Comparison of ENCODE assay signal across 8 cellular contexts in the genomic region with DNA sequence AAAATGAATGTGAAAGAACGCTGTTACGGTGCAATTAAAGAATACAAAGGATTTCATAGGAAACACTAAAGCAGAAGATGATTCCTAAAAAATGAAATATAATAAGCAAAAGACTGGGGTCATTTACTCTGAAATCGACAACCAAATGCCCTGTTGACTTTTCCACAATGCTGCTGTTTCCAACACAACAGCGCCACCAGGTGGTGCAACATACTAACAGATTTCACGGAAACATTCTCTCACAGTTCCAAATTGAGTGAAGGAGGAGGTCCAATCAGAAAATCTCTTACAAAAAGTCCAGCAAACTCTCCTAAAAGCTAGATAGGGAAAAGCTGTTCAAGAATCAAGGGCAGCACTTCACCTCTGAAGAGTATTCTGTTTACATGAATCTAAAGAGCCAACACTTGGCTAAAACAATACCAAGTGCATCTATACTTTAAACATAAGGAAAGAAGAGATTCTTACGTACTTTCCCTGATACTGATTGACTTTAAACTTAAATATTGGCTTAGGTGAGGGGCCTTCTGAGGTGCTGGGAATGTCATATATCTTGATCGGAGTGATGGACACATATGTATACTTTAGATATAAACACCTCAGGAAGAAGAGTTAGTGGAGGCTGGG. TPM values are rescaled to one million over a fixed set of nuclear protein-coding genes. Genes with fewer than 3 reads are reported as not detected.
DNase-seq lines count a peak whose midpoint lies in the region; ATAC-seq and TF ChIP-seq lines count a peak whose summit lies in the region.

No MANE protein-coding gene starts in this region.

- peaks cover 9% of the 10 kb centered on the region; the same call in 1 of the 2 replicates for H4K20me1 ChIP-seq in DND-41 (ENCODE audit: insufficient read depth, low read length)

- POLR2A ChIA-PET in RWPE1 (lab: Yijun Ruan, JAX; ENCODE audit: low non-redundant PET), result interaction anchor here (1.1 kb wide), 1 partner anchor 106 kb away, joined by 5 read pairs; no protein-coding TSS in a partner anchor

- no peak overlapping the region for H3K9ac ChIP-seq in DND-41 (ENCODE audit: low read depth, low read length)

- no peak overlapping the region for H2AFZ ChIP-seq in DND-41 (ENCODE audit: low read depth, low read length)

- no peak overlapping the region for H3K4me3 Mint-ChIP-seq in activated T-helper 2 cell treated with anti-CD3 and anti-CD28 coated beads, Interferon-gamma antibody, Interleukin-2, Interleukin-4, amounts not matched to agents 10 μg/mL and 5 μg/mL and 100 μg/mL, durations not matched to agents 14 hours and 24 hours and 36 hours (ENCODE audit: low read depth)

- no peaks in the 10 kb centered on the region for H3K27me3 Mint-ChIP-seq in activated T-helper 2 cell treated with anti-CD3 and anti-CD28 coated beads, Interferon-gamma antibody, Interleukin-2, Interleukin-4, amounts not matched to agents 10 μg/mL and 5 μg/mL and 100 μg/mL, durations not matched to agents 14 hours and 24 hours and 36 hours (ENCODE audit: low read depth)

- no peaks in the 10 kb centered on the region for H3K27me3 ChIP-seq in DND-41 (ENCODE audit: insufficient read depth, low read length, poor library complexity)

- H3K9me3 Mint-ChIP-seq in activated T-helper 2 cell treated with anti-CD3 and anti-CD28 coated beads, Interferon-gamma antibody, Interleukin-2, Interleukin-4, amounts not matched to agents 10 μg/mL and 5 μg/mL and 100 μg/mL, durations not matched to agents 14 hours and 24 hours and 36 hours, result no peaks in the 10 kb centered on the region

- H3K9me3 ChIP-seq in DND-41 (ENCODE audit: insufficient read depth, low read length, severe bottlenecking), result no peaks in the 10 kb centered on the region

- no peak overlapping the region for H3K4me3 ChIP-seq in DND-41 (ENCODE audit: low read depth in 1 of 2, low read length in 2 of 2)
- H3K4me3 ChIP-seq in foreskin fibroblast (ENCODE audit: low read depth in 1 of 2, low read length in 2 of 2), result no peak overlapping the region

- H3K4me2 ChIP-seq in DND-41 (ENCODE audit: insufficient read depth, low read length), result no peak overlapping the region

- peaks cover 6% of the 10 kb centered on the region for H3K4me1 Mint-ChIP-seq in activated T-helper 2 cell treated with anti-CD3 and anti-CD28 coated beads, Interferon-gamma antibody, Interleukin-2, Interleukin-4, amounts not matched to agents 10 μg/mL and 5 μg/mL and 100 μg/mL, durations not matched to agents 14 hours and 24 hours and 36 hours (ENCODE audit: low read depth)

- intact Hi-C loops in activated T-helper 2 cell treated with anti-CD3 and anti-CD28 coated beads, Interferon-gamma antibody, Interleukin-2, Interleukin-4, amounts not matched to agents 10 μg/mL and 5 μg/mL and 100 μg/mL, durations not matched to agents 14 hours and 24 hours and 36 hours (cut with micrococcal nuclease), result loop anchor here (2.0 kb wide), 1 partner anchor 204 kb away; no protein-coding TSS in a partner anchor

- peak overlapping the region; percentile 51 for H3K27ac Mint-ChIP-seq in activated T-helper 2 cell treated with anti-CD3 and anti-CD28 coated beads, Interferon-gamma antibody, Interleukin-2, Interleukin-4, amounts not matched to agents 10 μg/mL and 5 μg/mL and 100 μg/mL, durations not matched to agents 14 hours and 24 hours and 36 hours

- H3K36me3 Mint-ChIP-seq in activated T-helper 2 cell treated with anti-CD3 and anti-CD28 coated beads, Interferon-gamma antibody, Interleukin-2, Interleukin-4, amounts not matched to agents 10 μg/mL and 5 μg/mL and 100 μg/mL, durations not matched to agents 14 hours and 24 hours and 36 hours (ENCODE audit: low read depth), result peaks cover 44% of the 10 kb centered on the region

- ATAC-seq in DND-41 (ENCODE audit: insufficient read depth, low read depth) (peak; percentile 73), GM18858 (IDR thresholded peaks at IDR 0.05; ENCODE audit: unreplicated experiment) (no peak)

- H3K27ac ChIP-seq in DND-41 (ENCODE audit: low read length), result no peak overlapping the region
- no peak overlapping the region for H3K27ac ChIP-seq in RWPE1

- H3K36me3 ChIP-seq in DND-41 (ENCODE audit: insufficient read depth, low read length), result peaks cover 44% of the 10 kb centered on the region

- peak; percentile 90 for TF ChIP-seq CTCF in DND-41 (IDR thresholded peaks at IDR 0.05; ENCODE audit: borderline replicate concordance, extremely low read depth, low read length, poor library complexity, severe bottlenecking)
- TF ChIP-seq CTCF in RWPE1 (conservative IDR thresholded peaks at IDR 0.05; ENCODE audit: low read depth), result peak; percentile 84
- TF ChIP-seq CTCF in foreskin fibroblast (IDR thresholded peaks at IDR 0.05; ENCODE audit: low read depth, low read length), result peak; percentile 89

- CTCF ChIA-PET in RWPE1 (lab: Yijun Ruan, JAX), result interaction anchor here (0.6 to 2.1 kb wide), 16 partner anchors 9 to 204 kb away, joined by 3 to 16 read pairs (median 4); a partner anchor contains a TSS

- peak; percentile 72 for DNase-seq in DND-41
- peak; percentile 90 to 96 for DNase-seq in Kasumi-1 (lab: John Stamatoyannopoulos, UW)
- DNase-seq in RWPE1 (ENCODE audit: low spot score), result peak; percentile 84
- peak; percentile 50 for DNase-seq in activated T-helper 2 cell treated with anti-CD3 and anti-CD28 coated beads, Interferon-gamma antibody, Interleukin-2, Interleukin-4, amounts not matched to agents 10 μg/mL and 5 μg/mL and 100 μg/mL, durations not matched to agents 14 hours and 24 hours and 36 hours (ENCODE audit: low spot score)
- peak; percentile 65 to 89 for DNase-seq in foreskin fibroblast
- DNase-seq in non-pigmented ciliary epithelial cell (ENCODE audit: low read depth), result peak; percentile 53
- DNase-seq in superior temporal gyrus (ENCODE audit: extremely low spot score), result peak; percentile 94

- 0 out of 2 replicates have a peak, but pooled peaks cover 3% of the 10 kb centered on the region for H3K79me2 ChIP-seq in DND-41 (ENCODE audit: insufficient read depth, low read length)

- H3K4me1 ChIP-seq in DND-41 (ENCODE audit: insufficient read depth, low read length), result no peaks in the 10 kb centered on the region

RNA-seq across cellular contexts. Expression of a gene that starts 55.9 kb away (rescaled TPM):
- total RNA-seq in activated T-helper 2 cell treated with anti-CD3 and anti-CD28 coated beads, Interferon-gamma antibody, Interleukin-2, Interleukin-4, amounts not matched to agents 10 μg/mL and 5 μg/mL and 100 μg/mL, durations not matched to agents 14 hours and 24 hours and 36 hours, result 41.0 and 41.4 TPM in 2 replicates
